In the genomic region with DNA sequence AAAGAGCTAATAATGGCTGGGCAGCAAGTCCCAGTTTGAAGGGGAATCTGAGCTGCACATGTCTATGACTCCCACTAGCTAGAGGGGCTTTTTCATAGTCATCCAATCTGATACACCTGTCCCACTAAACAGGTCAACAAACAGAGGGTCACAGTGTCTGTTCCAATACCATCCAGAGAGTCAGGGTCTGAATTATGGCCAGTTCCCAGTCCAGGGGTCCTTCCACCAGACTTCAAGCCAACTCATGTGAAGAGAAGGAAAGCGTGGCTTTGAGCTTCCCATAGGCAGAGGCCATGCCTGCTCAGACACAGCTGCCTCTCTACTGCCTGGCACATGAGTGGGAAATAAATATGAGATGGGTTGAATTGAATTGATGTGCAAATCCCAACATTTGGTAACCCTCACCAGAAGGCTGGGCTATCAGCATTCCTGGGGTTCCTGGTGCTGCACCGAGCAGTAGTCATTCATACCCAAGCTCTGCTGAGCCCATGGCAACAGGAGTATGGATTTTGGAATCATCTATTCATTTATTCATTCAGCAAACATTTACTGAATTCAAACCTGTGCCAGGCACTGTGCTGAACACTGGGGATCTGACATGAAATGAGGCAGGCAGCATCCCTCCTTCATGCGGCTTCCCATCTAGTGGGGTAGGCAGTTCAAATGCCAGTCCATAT, we compare ENCODE assay signal across 25 cellular contexts. TPM values are rescaled to one million over a fixed set of nuclear protein-coding genes. Genes with fewer than 3 reads are reported as not detected.
"Had no signal": no experiment of that assay in that cellular context is flagged by ENCODE, and none has a peak within 500 bp of the region (broad histone marks: within the 10 kb centered on the region; RNA-seq: fewer than 3 reads in every experiment).

No MANE protein-coding gene starts in this region.

- FAIRE-seq: colon, endothelial cell of umbilical vein, frontal cortex, kidney had no signal

- H3K79me2 ChIP-seq: hepatocyte had no signal

- H3K27ac ChIP-seq: coronary artery, esophagus muscularis mucosa, foreskin keratinocyte, gastroesophageal sphincter, heart left ventricle, hepatocyte, lower lobe of right lung had no signal

- H3K4me3 ChIP-seq: coronary artery, dorsolateral prefrontal cortex, esophagus muscularis mucosa, gastroesophageal sphincter, heart left ventricle, hepatocyte, lower lobe of right lung, mucosa of descending colon had no signal

- DNase-seq: dermis blood vessel endothelial cell; dorsolateral prefrontal cortex; effector CD4-positive, alpha-beta T cell; effector memory CD4-positive, alpha-beta T cell; foreskin keratinocyte; heart left ventricle; hypothalamus; immature natural killer cell; islet precursor cell; kidney; kidney glomerular epithelial cell; left colon; left ventricle myocardium superior; lower lobe of right lung; mesenchymal stem cell; mucosa of descending colon; naive B cell had no signal

- H3K4me1 ChIP-seq: esophagus muscularis mucosa, foreskin keratinocyte, gastroesophageal sphincter, heart left ventricle, lower lobe of right lung had no signal

- ATAC-seq: foreskin keratinocyte, gastroesophageal sphincter, heart left ventricle, left colon, left ventricle myocardium superior, lower lobe of right lung, mucosa of descending colon had no signal

- H3K27me3 ChIP-seq: dorsolateral prefrontal cortex, esophagus muscularis mucosa, foreskin keratinocyte, gastroesophageal sphincter, heart left ventricle, hepatocyte had no signal

- H2AFZ ChIP-seq: hepatocyte had no signal

- H3K36me3 ChIP-seq: esophagus muscularis mucosa, heart left ventricle, lower lobe of right lung had no signal

- H3K4me2 ChIP-seq: hepatocyte had no signal

RNA-seq across cellular contexts. Expression of gene SLC13A3, which starts 20.7 kb away (rescaled TPM):
- total RNA-seq: dermis blood vessel endothelial cell, lung microvascular endothelial cell had no signal
